1 cellular context compared by ENCODE assay signal in genomic region chr11:84383571-84383970, GRCh38.
TF ChIP-seq lines count a peak whose summit lies in the region.

No MANE protein-coding gene starts in this region.

TF ChIP-seq in WTC11, 78 proteins besides CTCF, POLR2A, EP300 and RAD21 (continued from another document):
- TF ChIP-seq AFF4 (CRISPR knock-in tag; IDR thresholded peaks at IDR 0.05; ENCODE audit: borderline replicate concordance) (no peak), NFYB (CRISPR knock-in tag; conservative IDR thresholded peaks at IDR 0.05; ENCODE audit: low read depth) (no peak), FOXJ3 (CRISPR knock-in tag; IDR thresholded peaks at IDR 0.05; ENCODE audit: borderline replicate concordance) (no peak), MYBL2 (CRISPR knock-in tag; IDR thresholded peaks at IDR 0.05) (no peak), TP53 (CRISPR knock-in tag; IDR thresholded peaks at IDR 0.05) (no peak), SP1 (CRISPR knock-in tag; conservative IDR thresholded peaks at IDR 0.05) (no peak), NR3C1 (CRISPR knock-in tag; conservative IDR thresholded peaks at IDR 0.05; ENCODE audit: low read depth) (no peak), ZBTB43 (CRISPR knock-in tag; IDR thresholded peaks at IDR 0.05) (no peak), GRHL2 (CRISPR knock-in tag; IDR thresholded peaks at IDR 0.05; ENCODE audit: insufficient replicate concordance, severe bottlenecking) (no peak), AR (CRISPR knock-in tag; IDR thresholded peaks at IDR 0.05) (no peak), ZNF219 (CRISPR knock-in tag; IDR thresholded peaks at IDR 0.05; ENCODE audit: borderline replicate concordance) (no peak)
TF ChIP-seq in WTC11: peak in this region for 0.
